18 cellular contexts compared by ENCODE assay signal in genomic region chr10:88293651-88294230, GRCh38.
DNase-seq lines count a peak whose midpoint lies in the region; ATAC-seq, FAIRE-seq and TF ChIP-seq lines count a peak whose summit lies in the region.
"Had no signal": no experiment of that assay in that cellular context is flagged by ENCODE, and none has a peak within 500 bp of the region (broad histone marks: within the 10 kb centered on the region; RNA-seq: fewer than 3 reads in every experiment).

No MANE protein-coding gene starts in this region.

- no peak overlapping the region for H2AFZ ChIP-seq in KMS-11 (ENCODE audit: low read depth)
- H2AFZ ChIP-seq: GM23248 had no signal

- H3K27ac ChIP-seq in KMS-11: no peak overlapping the region
- H3K27ac ChIP-seq: BLaER1, GM23248 had no signal

- no peaks in the 10 kb centered on the region for H3K27me3 Mint-ChIP-seq in activated T-cell treated with anti-CD3 and anti-CD28 coated beads, Interleukin-2, amount 50 U/mL, for 24 hours
- H3K27me3 Mint-ChIP-seq: CD4-positive, alpha-beta memory T cell; IgD-negative memory B cell had no signal

- H3K4me3 ChIP-seq in KMS-11 (IDR thresholded peaks at IDR 0.05; ENCODE audit: insufficient read depth, low read depth, low read length): no peak overlapping the region
- H3K4me3 ChIP-seq: BLaER1, GM23248, HAP-1 had no signal

- no peaks in the 10 kb centered on the region for H3K79me2 ChIP-seq in KMS-11 (ENCODE audit: insufficient read depth, low read depth)

- peaks cover 22% of the 10 kb centered on the region for H3K4me1 Mint-ChIP-seq in activated T-cell treated with anti-CD3 and anti-CD28 coated beads, Interleukin-2, amount 50 U/mL, for 24 hours (ENCODE audit: low read depth)

- no peaks in the 10 kb centered on the region for H3K36me3 Mint-ChIP-seq in activated T-cell treated with anti-CD3 and anti-CD28 coated beads, Interleukin-2, amount 50 U/mL, for 24 hours (ENCODE audit: low read depth)
- H3K36me3 Mint-ChIP-seq: CD14-positive monocyte; CD4-positive, alpha-beta memory T cell had no signal

- 0 out of 2 replicates have a peak overlapping the region, but pooled peaks have one; percentile 8 for H3K4me2 ChIP-seq in KMS-11

- TF ChIP-seq CTCF in KMS-11 (conservative IDR thresholded peaks at IDR 0.05; ENCODE audit: low read depth, low read length): no peak

- no peaks in the 10 kb centered on the region for H4K20me1 ChIP-seq in KMS-11 (ENCODE audit: insufficient read depth)
- H4K20me1 ChIP-seq: BLaER1 had no signal

- H3K4me3 Mint-ChIP-seq in activated T-cell treated with anti-CD3 and anti-CD28 coated beads, Interleukin-2, amount 50 U/mL, for 24 hours: no peak overlapping the region
- H3K4me3 Mint-ChIP-seq: CD14-positive monocyte; CD4-positive, alpha-beta memory T cell had no signal

- no peaks in the 10 kb centered on the region for H3K27me3 ChIP-seq in KMS-11 (ENCODE audit: insufficient read depth, low read depth)
- H3K27me3 ChIP-seq: BLaER1 had no signal

- no peaks in the 10 kb centered on the region for H3K36me3 ChIP-seq in KMS-11 (ENCODE audit: insufficient read depth)
- H3K36me3 ChIP-seq: BLaER1, HAP-1 had no signal

- no peak for DNase-seq in activated T-cell treated with anti-CD3 and anti-CD28 coated beads, Interleukin-2, amount 50 U/mL, for 24 hours
- no peak for DNase-seq in activated T-cell treated with anti-CD3 and anti-CD28 coated beads for 4 hours
- DNase-seq in central memory CD4-positive, alpha-beta T cell: no peak
- no peak for DNase-seq in NCI-H1105 treated with DMSO at 0.1 percent for 48 hours (lab: John Stamatoyannopoulos, UW)
- DNase-seq: 8988T; CD4-positive, alpha-beta memory T cell; DMS153; DMS79 treated with DMSO at 0.1 percent for 48 hours; GF-D8; GM23248 had no signal

- FAIRE-seq in islet of Langerhans (lab: Jason Lieb, UNC): peak; percentile 38
- FAIRE-seq: HTR-8/SVneo had no signal

- peaks cover 86% of the 10 kb centered on the region for H3K4me1 ChIP-seq in KMS-11 (ENCODE audit: low read depth, poor library complexity, severe bottlenecking)
- H3K4me1 ChIP-seq: HAP-1 had no signal

- no peak for ATAC-seq in HG02571 (IDR thresholded peaks at IDR 0.05; ENCODE audit: unreplicated experiment)

- H3K9ac ChIP-seq in KMS-11: no peak overlapping the region
- H3K9ac ChIP-seq: BLaER1, GM23248 had no signal

- H3K27ac Mint-ChIP-seq in activated T-cell treated with anti-CD3 and anti-CD28 coated beads, Interleukin-2, amount 50 U/mL, for 24 hours: peak overlapping the region; percentile 17
- H3K27ac Mint-ChIP-seq: CD14-positive monocyte; CD4-positive, alpha-beta memory T cell; IgD-negative memory B cell had no signal

- no peaks in the 10 kb centered on the region for H3K9me3 Mint-ChIP-seq in activated T-cell treated with anti-CD3 and anti-CD28 coated beads, Interleukin-2, amount 50 U/mL, for 24 hours
